Comparison of ENCODE assay signal across 1 cellular context in genomic region chr6:130259557-130259956, GRCh38.
TF ChIP-seq lines count a peak whose summit lies in the region.

No MANE protein-coding gene starts in this region.

TF ChIP-seq in HepG2, 621 proteins besides CTCF, POLR2A, EP300 and RAD21 (continued from another document):
- TF ChIP-seq CSRNP2 (CRISPR knock-in tag; conservative IDR thresholded peaks at IDR 0.05; ENCODE audit: low read depth): no peak
- TF ChIP-seq FLYWCH1 (CRISPR knock-in tag; IDR thresholded peaks at IDR 0.05): no peak
- no peak for TF ChIP-seq ZNF564 (CRISPR knock-in tag; IDR thresholded peaks at IDR 0.05)
- TF ChIP-seq PITX1 (CRISPR knock-in tag; IDR thresholded peaks at IDR 0.05): no peak
- TF ChIP-seq RORA (CRISPR knock-in tag; IDR thresholded peaks at IDR 0.05): no peak
- no peak for TF ChIP-seq ZNF331 (CRISPR knock-in tag; IDR thresholded peaks at IDR 0.05)
- no peak for TF ChIP-seq MLX (CRISPR knock-in tag; IDR thresholded peaks at IDR 0.05)
- no peak for TF ChIP-seq ZNF362 (CRISPR knock-in tag; IDR thresholded peaks at IDR 0.05; ENCODE audit: borderline replicate concordance)
- TF ChIP-seq ZNF3 (CRISPR knock-in tag; IDR thresholded peaks at IDR 0.05): no peak
- no peak for TF ChIP-seq SP1 (IDR thresholded peaks at IDR 0.05)
- TF ChIP-seq SP1 (CRISPR knock-in tag; IDR thresholded peaks at IDR 0.05): no peak
- TF ChIP-seq ZC3H13 (CRISPR knock-in tag; IDR thresholded peaks at IDR 0.05): no peak
- no peak for TF ChIP-seq ZNF768 (CRISPR knock-in tag; IDR thresholded peaks at IDR 0.05)
- TF ChIP-seq YEATS2 (CRISPR knock-in tag; IDR thresholded peaks at IDR 0.05; ENCODE audit: borderline replicate concordance): no peak
TF ChIP-seq in HepG2: peak in this region for 0.
